Comparison of ENCODE assay signal across 9 cellular contexts in genomic region chr22:29798318-29798717, GRCh38. TPM values are rescaled to one million over a fixed set of nuclear protein-coding genes. Genes with fewer than 3 reads are reported as not detected.
A peak's percentile ranks its signal among the peaks of the same experiment; 100 is the strongest.
DNase-seq lines count a peak whose midpoint lies in the region; ATAC-seq, FAIRE-seq and TF ChIP-seq lines count a peak whose summit lies in the region.
"Had no signal": no experiment of that assay in that cellular context is flagged by ENCODE, and none has a peak within 500 bp of the region (broad histone marks: within the 10 kb centered on the region; RNA-seq: fewer than 3 reads in every experiment).

No MANE protein-coding gene starts in this region.

- no peak for TF ChIP-seq EP300 in K562 (IDR thresholded peaks at IDR 0.05; ENCODE audit: low read length)

- H4K20me1 ChIP-seq in GM23338 (replicated peaks; ENCODE audit: insufficient read depth) (no peaks in the 10 kb centered on the region), K562 (replicated peaks; ENCODE audit: control insufficient read depth, insufficient read depth, low read length) (no peaks in the 10 kb centered on the region), osteoblast (ENCODE audit: insufficient read depth, low read length) (no peaks in the 10 kb centered on the region), neural progenitor cell (ENCODE audit: low read depth) (no peaks in the 10 kb centered on the region)

- TF ChIP-seq POLR2A in K562 (conservative IDR thresholded peaks at IDR 0.05): no peak

- 14% methylated on average over 6 of the region's 6 CpGs for WGBS in K562 (ENCODE audit: insufficient coverage, low coverage, missing lambda C conversion rate)

- H3K27ac ChIP-seq in GM23338 (ENCODE audit: low read depth) (no peak overlapping the region), K562 (ENCODE audit: extremely low read depth, low read depth, low read length) (peak overlapping the region; percentile 73; the same call in 2 of the 3 replicates), osteoblast (ENCODE audit: low read depth, low read length) (peak overlapping the region; percentile 75), neural progenitor cell (no peak overlapping the region)

- H3K9me3 ChIP-seq in K562 (replicated peaks; ENCODE audit: control insufficient read depth, insufficient read depth, low read depth, low read length) (no peaks in the 10 kb centered on the region), osteoblast (ENCODE audit: low read depth, low read length) (no peaks in the 10 kb centered on the region), neural progenitor cell (ENCODE audit: low read depth) (no peaks in the 10 kb centered on the region)

- intact Hi-C loops in CD14-positive monocyte (cut with micrococcal nuclease) (no loop called here), K562 (cut with micrococcal nuclease) (no loop called here)

- POLR2A ChIA-PET in K562 (lab: Yijun Ruan, JAX): no interaction called here
- POLR2A ChIA-PET in naive thymus-derived CD8-positive, alpha-beta T cell (lab: Charles Lee): no interaction called here

- no peak for ATAC-seq in GM23338
- ATAC-seq in K562: peak; percentile 58
- no peak for ATAC-seq in naive thymus-derived CD8-positive, alpha-beta T cell

- no peak overlapping the region for H3K4me3 ChIP-seq in GM23338
- no peak overlapping the region for H3K4me3 ChIP-seq in K562
- no peak overlapping the region for H3K4me3 ChIP-seq in osteoblast (ENCODE audit: insufficient read depth, low read length)
- H3K4me3 ChIP-seq in neural progenitor cell: no peak overlapping the region

- no peak overlapping the region for H2AFZ ChIP-seq in GM23338
- no peak overlapping the region for H2AFZ ChIP-seq in K562 (ENCODE audit: low read depth, low read length)
- no peak overlapping the region for H2AFZ ChIP-seq in osteoblast (ENCODE audit: low read length)
- no peak overlapping the region for H2AFZ ChIP-seq in neural progenitor cell (replicated peaks)

- H3K4me1 ChIP-seq in GM23338 (ENCODE audit: insufficient read depth): no peaks in the 10 kb centered on the region; the same call in 1 of the 2 replicates
- peaks cover 20 to 29% of the 10 kb centered on the region in 2 experiments for H3K4me1 ChIP-seq in K562 (replicated peaks in 1 of 2; ENCODE audit: control insufficient read depth in 2 of 2, insufficient read depth in 2 of 2, low read length in 2 of 2)
- peaks cover 18% of the 10 kb centered on the region for H3K4me1 ChIP-seq in osteoblast (ENCODE audit: insufficient read depth, low read length)
- peaks cover 6% of the 10 kb centered on the region for H3K4me1 ChIP-seq in neural progenitor cell

- H3K9ac ChIP-seq in K562 (ENCODE audit: insufficient read depth in 1 of 2, low read depth in 2 of 2, low read length in 2 of 2) (no peak overlapping the region), neural progenitor cell (no peak overlapping the region)

- no peaks in the 10 kb centered on the region for H3K27me3 ChIP-seq in GM23338 (ENCODE audit: insufficient read depth)
- H3K27me3 ChIP-seq in K562 (ENCODE audit: control insufficient read depth in 2 of 2, insufficient read depth in 2 of 2, low read length in 2 of 2): no peaks in the 10 kb centered on the region
- no peaks in the 10 kb centered on the region for H3K27me3 ChIP-seq in osteoblast (ENCODE audit: insufficient read depth, low read length)
- no peaks in the 10 kb centered on the region for H3K27me3 ChIP-seq in neural progenitor cell

- peak overlapping the region in 1 of 2 donors; percentile 48 for H3K4me3 Mint-ChIP-seq in CD14-positive monocyte
- H3K4me3 Mint-ChIP-seq in GM23338: no peak overlapping the region
- H3K4me3 Mint-ChIP-seq in neural progenitor cell: no peak overlapping the region
- no peak overlapping the region for H3K4me3 Mint-ChIP-seq in naive thymus-derived CD8-positive, alpha-beta T cell

- no peak for TF ChIP-seq CTCF in CD14-positive monocyte (IDR thresholded peaks at IDR 0.05)
- no peak for TF ChIP-seq CTCF in GM23338 (conservative IDR thresholded peaks at IDR 0.05; ENCODE audit: low read depth in 2 of 2)
- TF ChIP-seq CTCF in K562 (IDR thresholded peaks at IDR 0.05 in 2 of 3, conservative IDR thresholded peaks at IDR 0.05 in 1 of 3; ENCODE audit: insufficient read depth in 2 of 3, low read depth in 1 of 3, low read length in 3 of 3): no peak
- no peak for TF ChIP-seq CTCF in osteoblast (IDR thresholded peaks at IDR 0.05; ENCODE audit: extremely low read depth, low read depth, low read length)
- no peak for TF ChIP-seq CTCF in neural progenitor cell (IDR thresholded peaks at IDR 0.05)

- FAIRE-seq in K562 (lab: Jason Lieb, UNC): peak; percentile 19

- H3K9me1 ChIP-seq in K562 (ENCODE audit: control insufficient read depth, insufficient read depth, low read length): no peaks in the 10 kb centered on the region

- H3K4me1 Mint-ChIP-seq in CD14-positive monocyte: peaks cover 44% of the 10 kb centered on the region
- H3K4me1 Mint-ChIP-seq in GM23338: peaks cover 5% of the 10 kb centered on the region; the same call in 1 of the 3 replicates
- H3K4me1 Mint-ChIP-seq in neural progenitor cell: peaks cover 2% of the 10 kb centered on the region
- H3K4me1 Mint-ChIP-seq in naive thymus-derived CD8-positive, alpha-beta T cell: peaks cover 0 to 9% (median 0%) of the 10 kb centered on the region in 4 donors

- no peaks in the 10 kb centered on the region for H3K79me2 ChIP-seq in GM23338 (replicated peaks; ENCODE audit: insufficient read depth)
- H3K79me2 ChIP-seq in K562 (ENCODE audit: control insufficient read depth, insufficient read depth, low read length): no peaks in the 10 kb centered on the region
- no peaks in the 10 kb centered on the region for H3K79me2 ChIP-seq in osteoblast (ENCODE audit: insufficient read depth, low read length)
- no peaks in the 10 kb centered on the region for H3K79me2 ChIP-seq in neural progenitor cell (ENCODE audit: low read depth)

- H3K36me3 Mint-ChIP-seq in CD14-positive monocyte: peaks cover 55 to 83% of the 10 kb centered on the region in 2 donors
- peaks cover 14% of the 10 kb centered on the region; the same call in 2 of the 3 replicates for H3K36me3 Mint-ChIP-seq in GM23338 (ENCODE audit: low read depth)
- H3K36me3 Mint-ChIP-seq in neural progenitor cell: peaks cover 9% of the 10 kb centered on the region
- peaks cover 0 to 82% (median 14%) of the 10 kb centered on the region in 3 donors for H3K36me3 Mint-ChIP-seq in naive thymus-derived CD8-positive, alpha-beta T cell

- no peak overlapping the region for H3K4me2 ChIP-seq in GM23338
- no peak overlapping the region; the same call in 1 of the 2 replicates for H3K4me2 ChIP-seq in K562 (ENCODE audit: insufficient read depth, low read length)
- no peak overlapping the region for H3K4me2 ChIP-seq in osteoblast (ENCODE audit: insufficient read depth, low read length)
- no peak overlapping the region for H3K4me2 ChIP-seq in neural progenitor cell

- in situ Hi-C loops in K562 (cut with MboI): no loop called here

- DNase-seq in CD14-positive monocyte (ENCODE audit: low spot score) (no peak), GM23338 (ENCODE audit: low spot score) (no peak), K562 (ENCODE audit: extremely low read depth in 1 of 4, low spot score in 3 of 4) (peak in 1 of 4 experiments; percentile 20), osteoblast (ENCODE audit: insufficient read length, low spot score, missing footprints) (no peak), neural progenitor cell (ENCODE audit: low spot score) (no peak)
- no peak for DNase-seq in naive thymus-derived CD8-positive, alpha-beta T cell
- DNase-seq in stimulated activated CD4-positive, alpha-beta T cell treated with anti-CD3 and anti-CD28 coated beads, Interleukin-1b, Interleukin-23, amount 100 ng/mL, for 48 hours: no peak
- no peak for DNase-seq in stimulated activated naive CD4-positive, alpha-beta T cell (lab: John Stamatoyannopoulos, UW)
- DNase-seq: GOT3 had no signal

- CTCF ChIA-PET in K562 (lab: Yijun Ruan, JAX; ENCODE audit: low intra/inter-chr PET ratio): no interaction called here

- H3K9me2 ChIP-seq in GM23338 (ENCODE audit: insufficient read depth): no peaks in the 10 kb centered on the region

- H3K9me3 Mint-ChIP-seq in CD14-positive monocyte (peaks cover 0 to 2% (median 0%) of the 10 kb centered on the region in 7 donors), GM23338 (no peaks in the 10 kb centered on the region), neural progenitor cell (no peaks in the 10 kb centered on the region)
- H3K9me3 Mint-ChIP-seq in naive thymus-derived CD8-positive, alpha-beta T cell: no peaks in the 10 kb centered on the region

- H3K27ac Mint-ChIP-seq in CD14-positive monocyte (peak overlapping the region in 6 of 7 donors; percentile 31 to 92 (median 84)), GM23338 (peak overlapping the region; percentile 59; the same call in 1 of the 2 replicates), neural progenitor cell (no peak overlapping the region)
- H3K27ac Mint-ChIP-seq in naive thymus-derived CD8-positive, alpha-beta T cell: peak overlapping the region in 3 of 10 donors; percentile 20 to 68 (median 60)

- BruUV-seq in K562 (replicated peaks; lab: Mats Ljungman, UMichigan): no TSS peak

- H3F3A ChIP-seq in GM23338 (replicated peaks; ENCODE audit: low read depth) (no peaks in the 10 kb centered on the region), neural progenitor cell (ENCODE audit: low read depth) (peaks cover 5% of the 10 kb centered on the region)

- H3K36me3 ChIP-seq in GM23338 (ENCODE audit: insufficient read depth) (no peaks in the 10 kb centered on the region; the same call in none of the 2 replicates), K562 (ENCODE audit: control insufficient read depth, insufficient read depth, low read length) (peaks cover 49% of the 10 kb centered on the region), osteoblast (ENCODE audit: insufficient read depth, low read length) (peaks cover 54% of the 10 kb centered on the region), neural progenitor cell (no peaks in the 10 kb centered on the region)

- no peak for TF ChIP-seq RAD21 in K562 (CRISPR knock-in tag; conservative IDR thresholded peaks at IDR 0.05 in 1 of 2, IDR thresholded peaks at IDR 0.05 in 1 of 2)

- H3K27me3 Mint-ChIP-seq in CD14-positive monocyte (ENCODE audit: low read depth in 3 of 3): peaks cover 0 to 2% (median 0%) of the 10 kb centered on the region in 3 donors
- H3K27me3 Mint-ChIP-seq in GM23338 (ENCODE audit: insufficient read depth, low read depth, poor library complexity): no peaks in the 10 kb centered on the region
- peaks cover 3% of the 10 kb centered on the region for H3K27me3 Mint-ChIP-seq in neural progenitor cell (ENCODE audit: insufficient read depth, low read depth)
- no peaks in the 10 kb centered on the region for H3K27me3 Mint-ChIP-seq in naive thymus-derived CD8-positive, alpha-beta T cell

RNA-seq across cellular contexts. Expression of gene UQCR10, which starts 31.1 kb away (rescaled TPM):
- polyA plus RNA-seq in CD14-positive monocyte (100 to 1,000 TPM; 287 to 314 TPM), GM23338 (2016; fragmentation: Nextera tagmentation; extraction: Ambion mirVana) (535 and 550 TPM in 2 replicates), K562 (2011; rRNA removed) (149 and 226 TPM in 2 replicates), K562 (2014; fragmentation: Illumina TruSeq; extraction: Trizol) (203 and 231 TPM in 2 replicates), K562 (2014; fragmentation: Nextera tagmentation; extraction: Ambion mirVana) (100 to 1,000 TPM; 785 to 903 TPM), K562 (2014; rRNA removed) (136 and 159 TPM in 2 replicates)
- total RNA-seq in GM23338 (2014; rRNA removed; shearing (Covaris generic)): 78.0 and 91.3 TPM in 2 replicates
- 12.0 and 23.9 TPM in 2 replicates for total RNA-seq in K562 (2011; cell fraction: chromatin; rRNA removed; ENCODE audit: low replicate concordance)
- total RNA-seq in K562 (2011; cell fraction: nucleolus; rRNA removed): 50.0 and 78.2 TPM in 2 replicates
- total RNA-seq in K562 (2011; cell fraction: nucleoplasm; rRNA removed): 41.6 and 44.7 TPM in 2 replicates
- total RNA-seq in K562 (2014; rRNA removed) (163 and 185 TPM in 2 replicates), K562 (2014; rRNA removed; fragmentation: Illumina TruSeq; extraction: Trizol) (90.3 and 128 TPM in 2 replicates), K562 (2015; rRNA removed; fragmentation: Illumina TruSeq; extraction: Trizol) (232 and 248 TPM in 2 replicates), K562 (2021) (149 and 161 TPM in 2 replicates), osteoblast (43.0 and 52.1 TPM in 2 replicates), neural progenitor cell (ENCODE audit: low replicate concordance) (48.7 and 57.5 TPM in 2 replicates)
- polyA plus RNA-seq in K562 (2011; cell fraction: cytosol; rRNA removed): 237 and 307 TPM in 2 replicates
- 98.1 and 122 TPM in 2 replicates for polyA plus RNA-seq in K562 (2011; cell fraction: nucleus; rRNA removed)
- polyA plus RNA-seq in K562 (2012): 117 and 225 TPM in 2 replicates
- polyA minus RNA-seq in K562 (2011; rRNA and poly(A)+ RNA removed): 52.0 and 72.4 TPM in 2 replicates
- 67.5 and 71.5 TPM in 2 replicates for polyA minus RNA-seq in K562 (2011; cell fraction: cytosol; rRNA and poly(A)+ RNA removed)
- polyA minus RNA-seq in K562 (2011; cell fraction: nucleus; rRNA and poly(A)+ RNA removed): 26.8 and 64.8 TPM in 2 replicates
- 10 to 100 TPM; 53.9 to 59.7 TPM for total RNA-seq in naive thymus-derived CD8-positive, alpha-beta T cell
- polyA plus RNA-seq in naive thymus-derived CD8-positive, alpha-beta T cell: 100 to 1,000 TPM; 288 to 333 (median 323) TPM

RNA-seq across cellular contexts. Expression of gene ZMAT5, which starts 31.5 kb away (rescaled TPM):
- polyA plus RNA-seq in CD14-positive monocyte (10 to 100 TPM; 59.3 to 79.4 TPM), GM23338 (2016; fragmentation: Nextera tagmentation; extraction: Ambion mirVana) (25.1 and 25.4 TPM in 2 replicates), K562 (2011; rRNA removed) (11.9 and 15.5 TPM in 2 replicates), K562 (2014; fragmentation: Illumina TruSeq; extraction: Trizol) (15.3 and 19.2 TPM in 2 replicates), K562 (2014; fragmentation: Nextera tagmentation; extraction: Ambion mirVana) (10 to 100 TPM in 1 of 2 experiments, 1 to 10 TPM in 1; 2.0 to 10.2 TPM), K562 (2014; rRNA removed) (20.3 and 25.2 TPM in 2 replicates)
- total RNA-seq in GM23338 (2014; rRNA removed; shearing (Covaris generic)): 12.2 and 14.6 TPM in 2 replicates
- total RNA-seq in K562 (2011; cell fraction: chromatin; rRNA removed; ENCODE audit: low replicate concordance): 3.0 and 5.9 TPM in 2 replicates
- 4.9 and 6.5 TPM in 2 replicates for total RNA-seq in K562 (2011; cell fraction: nucleolus; rRNA removed)
- total RNA-seq in K562 (2011; cell fraction: nucleoplasm; rRNA removed): 5.4 and 7.4 TPM in 2 replicates
- total RNA-seq in K562 (2014; rRNA removed) (16.8 and 18.4 TPM in 2 replicates), K562 (2014; rRNA removed; fragmentation: Illumina TruSeq; extraction: Trizol) (4.9 and 5.8 TPM in 2 replicates), K562 (2015; rRNA removed; fragmentation: Illumina TruSeq; extraction: Trizol) (11.2 and 11.9 TPM in 2 replicates), K562 (2021) (15.2 and 18.2 TPM in 2 replicates), osteoblast (13.0 and 15.6 TPM in 2 replicates), neural progenitor cell (ENCODE audit: low replicate concordance) (20.8 and 26.7 TPM in 2 replicates)
- 19.7 and 37.7 TPM in 2 replicates for polyA plus RNA-seq in K562 (2011; cell fraction: cytosol; rRNA removed)
- polyA plus RNA-seq in K562 (2011; cell fraction: nucleus; rRNA removed): 6.1 and 7.3 TPM in 2 replicates
- 14.4 and 25.5 TPM in 2 replicates for polyA plus RNA-seq in K562 (2012)
- 2.2 and 4.1 TPM in 2 replicates for polyA minus RNA-seq in K562 (2011; rRNA and poly(A)+ RNA removed)
- 1.4 and 4.5 TPM in 2 replicates for polyA minus RNA-seq in K562 (2011; cell fraction: cytosol; rRNA and poly(A)+ RNA removed)
- 1.3 and 2.7 TPM in 2 replicates for polyA minus RNA-seq in K562 (2011; cell fraction: nucleus; rRNA and poly(A)+ RNA removed)
- total RNA-seq in naive thymus-derived CD8-positive, alpha-beta T cell: 10 to 100 TPM; 17.5 to 23.8 TPM
- 10 to 100 TPM; 44.2 to 58.5 (median 46.3) TPM for polyA plus RNA-seq in naive thymus-derived CD8-positive, alpha-beta T cell

RNA-seq across cellular contexts. Expression of gene ASCC2, which starts 39.8 kb away (rescaled TPM):
- polyA plus RNA-seq in CD14-positive monocyte (10 to 100 TPM; 23.8 to 39.6 TPM), GM23338 (2016; fragmentation: Nextera tagmentation; extraction: Ambion mirVana) (31.3 and 34.6 TPM in 2 replicates), K562 (2011; rRNA removed) (26.8 and 34.4 TPM in 2 replicates), K562 (2014; fragmentation: Illumina TruSeq; extraction: Trizol) (46.7 and 47.4 TPM in 2 replicates), K562 (2014; fragmentation: Nextera tagmentation; extraction: Ambion mirVana) (1 to 10 TPM; 4.0 TPM), K562 (2014; rRNA removed) (33.8 and 36.2 TPM in 2 replicates)
- 30.5 and 32.4 TPM in 2 replicates for total RNA-seq in GM23338 (2014; rRNA removed; shearing (Covaris generic))
- 87.8 and 154 TPM in 2 replicates for total RNA-seq in K562 (2011; cell fraction: chromatin; rRNA removed; ENCODE audit: low replicate concordance)
- total RNA-seq in K562 (2011; cell fraction: nucleolus; rRNA removed): 77.8 and 91.1 TPM in 2 replicates
- 95.8 and 138 TPM in 2 replicates for total RNA-seq in K562 (2011; cell fraction: nucleoplasm; rRNA removed)
- total RNA-seq in K562 (2014; rRNA removed) (22.9 and 33.0 TPM in 2 replicates), K562 (2014; rRNA removed; fragmentation: Illumina TruSeq; extraction: Trizol) (20.2 and 20.4 TPM in 2 replicates), K562 (2015; rRNA removed; fragmentation: Illumina TruSeq; extraction: Trizol) (26.6 and 27.3 TPM in 2 replicates), K562 (2021) (42.5 and 45.1 TPM in 2 replicates), osteoblast (21.0 and 28.3 TPM in 2 replicates), neural progenitor cell (ENCODE audit: low replicate concordance) (16.1 and 17.3 TPM in 2 replicates)
- polyA plus RNA-seq in K562 (2011; cell fraction: cytosol; rRNA removed): 26.4 and 36.5 TPM in 2 replicates
- 47.8 and 75.5 TPM in 2 replicates for polyA plus RNA-seq in K562 (2011; cell fraction: nucleus; rRNA removed)
- polyA plus RNA-seq in K562 (2012): 35.6 and 43.4 TPM in 2 replicates
- 29.8 and 30.7 TPM in 2 replicates for polyA minus RNA-seq in K562 (2011; rRNA and poly(A)+ RNA removed)
- polyA minus RNA-seq in K562 (2011; cell fraction: cytosol; rRNA and poly(A)+ RNA removed): 24.3 and 25.7 TPM in 2 replicates
- 22.9 and 27.5 TPM in 2 replicates for polyA minus RNA-seq in K562 (2011; cell fraction: nucleus; rRNA and poly(A)+ RNA removed)
- 10 to 100 TPM; 86.5 to 87.7 TPM for total RNA-seq in naive thymus-derived CD8-positive, alpha-beta T cell
- polyA plus RNA-seq in naive thymus-derived CD8-positive, alpha-beta T cell: 10 to 100 TPM; 41.2 to 72.7 (median 55.0) TPM

Comparison
In these comparisons a context has a peak if more than half of its experiments do, and no peak if none do; other contexts are left out.
1. H3K27ac ChIP-seq: peak in K562 (single experiment) and osteoblast (single experiment); none in GM23338 (single experiment) and neural progenitor cell (single experiment).